In the genomic region with DNA sequence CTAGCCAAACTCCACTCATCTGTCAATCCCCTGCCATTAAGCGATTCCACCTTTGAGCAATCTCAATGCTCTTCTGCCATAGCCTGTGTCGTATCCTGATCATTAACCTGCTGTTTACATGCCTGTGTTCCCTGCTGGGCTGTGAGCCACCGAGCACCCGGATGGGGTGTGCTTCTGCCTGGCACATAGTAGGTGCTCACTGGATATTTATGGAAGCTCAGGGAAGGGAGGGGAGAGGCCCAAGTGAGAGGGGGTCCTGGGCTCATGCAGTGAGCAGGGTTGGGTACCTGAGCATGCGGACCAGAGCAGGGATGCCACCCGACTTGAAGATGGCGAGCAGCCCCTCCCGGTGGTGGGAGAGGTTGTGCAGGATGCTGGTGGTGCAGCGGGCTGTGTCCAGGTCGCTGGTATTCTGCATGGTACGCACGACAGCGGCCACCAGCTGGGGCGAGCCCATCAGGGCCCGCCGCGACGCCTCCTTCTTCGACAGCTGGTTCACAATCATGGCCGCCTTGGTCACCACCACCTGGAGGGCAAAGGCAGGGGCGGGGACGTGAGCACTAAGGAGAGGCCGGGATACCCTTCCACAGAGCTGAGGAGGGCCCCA, we compare ENCODE assay signal across 1 cellular context.
TF ChIP-seq lines count a peak whose summit lies in the region.

No MANE protein-coding gene starts in this region.

TF ChIP-seq in endothelial cell of umbilical vein, 7 proteins besides CTCF, POLR2A, EP300 and RAD21:
- TF ChIP-seq FOS (IDR thresholded peaks at IDR 0.05; ENCODE audit: borderline replicate concordance, insufficient read depth, low read length) = no peak
- TF ChIP-seq GATA2 (IDR thresholded peaks at IDR 0.05; ENCODE audit: insufficient read depth, insufficient read length, low read depth, low read length) = no peak
- no peak for TF ChIP-seq MYC (IDR thresholded peaks at IDR 0.05; ENCODE audit: low read depth, low read length)
- TF ChIP-seq JUN (IDR thresholded peaks at IDR 0.05; ENCODE audit: borderline replicate concordance, insufficient read depth, insufficient read length, low read depth) = no peak
- TF ChIP-seq EZH2 (IDR thresholded peaks at IDR 0.05; ENCODE audit: borderline replicate concordance, low read depth, low read length, severe bottlenecking) = no peak
- TF ChIP-seq, protein P1, sequence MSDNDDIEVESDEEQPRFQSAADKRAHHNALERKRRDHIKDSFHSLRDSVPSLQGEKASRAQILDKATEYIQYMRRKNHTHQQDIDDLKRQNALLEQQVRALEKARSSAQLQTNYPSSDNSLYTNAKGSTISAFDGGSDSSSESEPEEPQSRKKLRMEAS (IDR thresholded peaks at IDR 0.05; ENCODE audit: insufficient read depth, insufficient read length) = no peak
- no peak for TF ChIP-seq POLR2AphosphoS5 (IDR thresholded peaks at IDR 0.05; ENCODE audit: insufficient read depth, low read depth, low read length)
